In the genomic region with DNA sequence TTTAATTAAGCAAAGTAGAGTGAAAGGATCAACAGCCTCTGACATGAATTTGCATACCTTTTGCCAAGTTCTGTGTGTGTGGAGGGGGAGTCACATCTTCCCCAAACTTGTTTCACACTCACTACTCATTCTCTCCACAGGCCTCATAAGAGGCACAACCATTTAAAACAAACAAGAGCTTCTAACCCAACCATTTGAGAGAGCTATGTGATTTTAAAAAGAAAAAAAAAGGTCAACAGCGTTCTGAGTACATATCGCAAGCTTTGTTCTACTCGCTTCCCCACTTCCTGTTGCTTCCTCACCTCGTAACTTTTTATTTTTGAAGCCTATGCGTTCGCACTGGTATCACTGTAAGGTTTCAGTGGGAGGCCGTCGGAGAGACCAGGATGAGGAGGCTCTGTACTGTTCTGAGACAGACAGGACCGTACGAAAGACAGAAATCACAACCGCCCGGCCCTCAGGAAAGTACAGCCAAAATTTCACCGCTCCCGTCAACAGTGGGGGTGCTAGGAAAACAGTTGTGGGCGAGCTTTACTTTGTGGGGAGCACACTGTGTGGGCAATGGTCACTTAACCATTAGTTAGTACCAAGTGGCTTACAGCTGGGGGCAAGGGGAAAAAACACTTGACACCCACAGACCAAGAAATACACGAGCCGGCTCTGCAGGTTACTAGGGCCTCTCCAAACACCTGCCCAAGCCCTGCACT, we compare ENCODE assay signal across 8 cellular contexts.
DNase-seq lines count a peak whose midpoint lies in the region; ATAC-seq and TF ChIP-seq lines count a peak whose summit lies in the region.

No MANE protein-coding gene starts in this region.

- ATAC-seq in HG03571 (IDR thresholded peaks at IDR 0.05; ENCODE audit: unreplicated experiment) = no peak

- in situ Hi-C loops in GM13976 (cut with MboI; ENCODE audit: low sequenced_read_pairs, unreplicated experiment) = no loop called here

- no peak for TF ChIP-seq CTCF in GM13976 (IDR thresholded peaks at IDR 0.05; ENCODE audit: borderline replicate concordance, control extremely low read depth, extremely low read depth, insufficient read depth, missing control alignments)

- DNase-seq in GM13976 (ENCODE audit: low spot score) (peak; percentile 35), NAMALWA (ENCODE audit: low spot score) (peak; percentile 12), AG20443 (ENCODE audit: low spot score) (no peak), NCI-H1417 (lab: John Stamatoyannopoulos, UW) (no peak), GOT3 (lab: John Stamatoyannopoulos, UW) (no peak)
- DNase-seq in activated effector memory CD4-positive, alpha-beta T cell treated with anti-CD3 and anti-CD28 coated beads, Interleukin-2, amount 50 U/mL, for 16 hours = peak; percentile 84
- DNase-seq in stimulated activated CD4-positive, alpha-beta T cell treated with anti-CD3 and anti-CD28 coated beads, Interleukin-1b, Interleukin-23, amount 100 ng/mL, for 4 hours (ENCODE audit: low read depth in 2 of 2) = peak; percentile 35 to 45

Comparison
In these comparisons a context has a peak if more than half of its experiments do, and no peak if none do; other contexts are left out.
1. DNase-seq: peak in GM13976 (single experiment), NAMALWA (single experiment), activated effector memory CD4-positive, alpha-beta T cell treated with anti-CD3 and anti-CD28 coated beads, Interleukin-2, amount 50 U/mL, for 16 hours (single experiment) and stimulated activated CD4-positive, alpha-beta T cell treated with anti-CD3 and anti-CD28 coated beads, Interleukin-1b, Interleukin-23, amount 100 ng/mL, for 4 hours (2 of 2); none in AG20443 (single experiment), NCI-H1417 (0 of 3) and GOT3 (single experiment).